In the genomic region with DNA sequence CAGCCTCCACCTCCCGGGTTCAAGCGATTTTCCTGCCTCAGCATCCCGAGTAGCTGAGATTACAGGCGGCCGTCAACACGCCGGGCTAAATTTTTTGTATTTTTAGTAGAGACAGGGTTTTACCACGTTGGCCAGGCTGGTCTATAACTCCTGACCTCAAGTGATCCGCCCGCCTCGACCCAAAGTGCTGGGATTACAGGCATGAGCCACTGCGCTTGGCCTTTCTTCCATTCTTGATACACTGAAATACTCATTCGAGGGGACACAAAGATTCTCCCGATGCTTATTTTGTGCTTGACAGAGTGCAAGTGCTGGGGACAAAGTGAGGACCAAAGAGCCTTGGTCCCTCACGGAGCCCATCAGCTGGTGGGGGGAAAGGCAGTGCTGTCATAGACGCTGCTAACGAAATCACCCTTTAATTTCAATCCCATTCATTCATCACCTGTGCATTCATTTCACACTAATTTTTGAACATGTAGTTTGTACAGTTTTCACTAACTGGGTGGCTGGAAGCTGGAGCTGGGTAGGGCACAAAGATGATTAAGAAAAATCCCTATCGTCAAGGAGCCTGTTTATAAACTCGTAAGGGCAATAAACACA, we compare ENCODE assay signal across 8 cellular contexts. TPM values are rescaled to one million over a fixed set of nuclear protein-coding genes. Genes with fewer than 3 reads are reported as not detected.
A peak's percentile ranks its signal among the peaks of the same experiment; 100 is the strongest.
DNase-seq lines count a peak whose midpoint lies in the region; ATAC-seq and TF ChIP-seq lines count a peak whose summit lies in the region.

No MANE protein-coding gene starts in this region.

- TF ChIP-seq CTCF in WERI-Rb-1 (IDR thresholded peaks at IDR 0.05; ENCODE audit: low read depth, low read length) (no peak), right atrium auricular region (IDR thresholded peaks at IDR 0.05) (no peak)

- no peaks in the 10 kb centered on the region for H3K36me3 ChIP-seq in HAP-1 (replicated peaks)
- H3K36me3 ChIP-seq in WERI-Rb-1: peaks cover 7% of the 10 kb centered on the region
- H3K36me3 ChIP-seq in right atrium auricular region: no peaks in the 10 kb centered on the region
- H3K36me3 ChIP-seq in skeletal muscle satellite cell (ENCODE audit: insufficient read depth, low read length): peaks cover 6% of the 10 kb centered on the region

- no peak for DNase-seq in HAP-1 (ENCODE audit: low spot score in 2 of 2)
- peak; percentile 19 for DNase-seq in WERI-Rb-1
- DNase-seq in right atrium auricular region (ENCODE audit: low spot score): no peak
- DNase-seq in hepatic stellate cell (ENCODE audit: low spot score): no peak
- no peak for DNase-seq in SIG-M5 treated with dmso at 0.1 percent for 504 hours (lab: John Stamatoyannopoulos, UW; ENCODE audit: unreplicated experiment)

- H3K27me3 ChIP-seq in HAP-1 (ENCODE audit: low read depth) (no peaks in the 10 kb centered on the region), WERI-Rb-1 (ENCODE audit: insufficient read depth, low read depth, severe bottlenecking) (no peaks in the 10 kb centered on the region), right atrium auricular region (no peaks in the 10 kb centered on the region), skeletal muscle satellite cell (ENCODE audit: control insufficient read depth, insufficient read depth, low read length) (no peaks in the 10 kb centered on the region)

- peak overlapping the region; percentile 86 for H3K4me2 ChIP-seq in skeletal muscle satellite cell (ENCODE audit: low read length)

- no peaks in the 10 kb centered on the region for H3K9me3 ChIP-seq in HAP-1
- no peaks in the 10 kb centered on the region for H3K9me3 ChIP-seq in WERI-Rb-1 (ENCODE audit: severe bottlenecking)
- no peaks in the 10 kb centered on the region for H3K9me3 ChIP-seq in right atrium auricular region
- no peaks in the 10 kb centered on the region for H3K9me3 ChIP-seq in skeletal muscle satellite cell (replicated peaks; ENCODE audit: low read length)

- H3K4me3 ChIP-seq in HAP-1: peak overlapping the region; percentile 96
- H3K4me3 ChIP-seq in WERI-Rb-1 (ENCODE audit: low read depth, low read length): peak overlapping the region; percentile 99
- peak overlapping the region; percentile 68 to 78 for H3K4me3 ChIP-seq in right atrium auricular region
- peak overlapping the region; percentile 87 for H3K4me3 ChIP-seq in skeletal muscle satellite cell (ENCODE audit: low read length)

- H3K9ac ChIP-seq in skeletal muscle satellite cell (ENCODE audit: low read depth, low read length): peak overlapping the region; percentile 92

- H3K4me1 ChIP-seq in HAP-1 (peaks cover 9% of the 10 kb centered on the region), right atrium auricular region (peaks cover 0 to 40% of the 10 kb centered on the region in 2 donors), skeletal muscle satellite cell (ENCODE audit: control insufficient read depth, insufficient read depth, low read length) (peaks cover 40% of the 10 kb centered on the region)

- H3K27ac ChIP-seq in WERI-Rb-1: no peak overlapping the region
- H3K27ac ChIP-seq in right atrium auricular region: peak overlapping the region; percentile 91 to 93

- ATAC-seq in HG03025 (IDR thresholded peaks at IDR 0.05; ENCODE audit: low FRiP score, unreplicated experiment) (no peak), GM21529 (IDR thresholded peaks at IDR 0.05; ENCODE audit: unreplicated experiment) (no peak)

- in situ Hi-C loops in HAP-1 (cut with MboI; ENCODE audit: low sequenced_read_pairs): no loop called here

RNA-seq across cellular contexts. Expression of gene FAM133B, which starts 0.6 kb away (rescaled TPM):
- 10 to 100 TPM in 1 of 2 donors, 1 to 10 TPM in 1; 9.6 to 11.8 TPM for total RNA-seq in right atrium auricular region
- total RNA-seq in skeletal muscle satellite cell (2012; rRNA removed): 11.8 and 14.7 TPM in 2 replicates
